In genomic region chr7:55887786-55888185, GRCh38 we compare ENCODE assay signal across 8 cellular contexts. TPM values are rescaled to one million over a fixed set of nuclear protein-coding genes. Genes with fewer than 3 reads are reported as not detected.
DNase-seq lines count a peak whose midpoint lies in the region; ATAC-seq, FAIRE-seq and TF ChIP-seq lines count a peak whose summit lies in the region.

No MANE protein-coding gene starts in this region.

- POLR2A ChIA-PET in MCF 10A (lab: Yijun Ruan, JAX) = interaction anchor here (1.0 kb wide), 1 partner anchor 75 kb away, joined by 3 read pairs; no protein-coding TSS in a partner anchor

- H3K27ac Mint-ChIP-seq in MCF 10A (ENCODE audit: low read depth, unreplicated experiment) = peak overlapping the region; percentile 97

- CTCF ChIA-PET in MCF 10A (lab: Yijun Ruan, JAX) = no interaction called here

- H3K9me3 Mint-ChIP-seq in MCF 10A (ENCODE audit: unreplicated experiment) = no peaks in the 10 kb centered on the region

- H3K27me3 Mint-ChIP-seq in MCF 10A (ENCODE audit: insufficient read depth, unreplicated experiment) = no peaks in the 10 kb centered on the region

- DNase-seq in NCI-H2171 treated with DMSO at 0.1 percent for 48 hours (lab: John Stamatoyannopoulos, UW) (peak; percentile 35), NCI-H2171 (lab: John Stamatoyannopoulos, UW) (no peak), NCI-H1105 (lab: John Stamatoyannopoulos, UW) (peak; percentile 37), MCF 10A (ENCODE audit: unreplicated experiment) (no peak), medulla oblongata (ENCODE audit: extremely low spot score) (peak; percentile 31), urothelium cell line (ENCODE audit: low spot score) (peak; percentile 32), NCI-H446 treated with DMSO at 0.1 percent for 48 hours (lab: John Stamatoyannopoulos, UW) (no peak)

- no peaks in the 10 kb centered on the region for H3K4me1 Mint-ChIP-seq in MCF 10A (ENCODE audit: insufficient read depth, unreplicated experiment)

- intact Hi-C loops in MCF 10A (cut with micrococcal nuclease) = loop anchor here (5.0 to 10.0 kb wide), 2 partner anchors 65 to 113 kb away; partner anchors contain the start of gene MRPS17

- peaks cover 4% of the 10 kb centered on the region for H3K36me3 Mint-ChIP-seq in MCF 10A (ENCODE audit: insufficient read depth, unreplicated experiment)

- TF ChIP-seq CTCF in MCF 10A (IDR thresholded peaks at IDR 0.05; ENCODE audit: unreplicated experiment) = no peak

- no peak for ATAC-seq in GM18873 (IDR thresholded peaks at IDR 0.05; ENCODE audit: low FRiP score, unreplicated experiment)

- FAIRE-seq in urothelium cell line (lab: Jason Lieb, UNC) = no peak

- BruUV-seq in MCF 10A (replicated peaks; lab: Mats Ljungman, UMichigan) = no TSS peak

- H3K4me3 Mint-ChIP-seq in MCF 10A (ENCODE audit: unreplicated experiment) = peak overlapping the region; percentile 94

RNA-seq across cellular contexts. Expression of gene ZNF713, which starts 0.5 kb away (rescaled TPM):
- 1.3 and 1.5 TPM in 2 replicates for total RNA-seq in MCF 10A (2022)

RNA-seq across cellular contexts. Expression of gene SEPTIN14, which starts 25.2 kb away (rescaled TPM):
- total RNA-seq in MCF 10A (2022) = not detected in 2 replicates

Comparison
In these comparisons a context has a peak if more than half of its experiments do, and no peak if none do; other contexts are left out.
1. DNase-seq: peak in NCI-H2171 treated with DMSO at 0.1 percent for 48 hours (single experiment), NCI-H1105 (single experiment), medulla oblongata (single experiment) and urothelium cell line (single experiment); none in NCI-H2171 (single experiment), MCF 10A (single experiment) and NCI-H446 treated with DMSO at 0.1 percent for 48 hours (single experiment).